In genomic region chr7:127253289-127254162, GRCh38 we compare ENCODE assay signal across 8 cellular contexts. TPM values are rescaled to one million over a fixed set of nuclear protein-coding genes. Genes with fewer than 3 reads are reported as not detected.
DNase-seq lines count a peak whose midpoint lies in the region; ATAC-seq and TF ChIP-seq lines count a peak whose summit lies in the region.

No MANE protein-coding gene starts in this region.

- ATAC-seq in GM21526 (IDR thresholded peaks at IDR 0.05; ENCODE audit: low FRiP score, unreplicated experiment): peak; percentile 82

- CTCF ChIA-PET in activated naive CD4-positive, alpha-beta T cell treated with anti-CD3 and anti-CD28 coated beads for 36 hours (lab: Charles Lee): interaction anchor here (0.6 to 2.4 kb wide), 15 partner anchors 8 to 451 kb away, joined by 3 to 8 read pairs (median 4); no protein-coding TSS in a partner anchor

- H3K4me3 ChIP-seq in HUES64 (ENCODE audit: low read length) (peak overlapping the region; percentile 84), Peyer's patch (peak overlapping the region; percentile 64 to 80 (median 70)), neutrophil (ENCODE audit: low read depth in 1 of 2, low read length in 1 of 2) (peak overlapping the region; percentile 57 to 65), thyroid gland (replicated peaks in 1 of 3) (peak overlapping the region; percentile 33 to 69 (median 55))

- H3K36me3 Mint-ChIP-seq in activated naive CD4-positive, alpha-beta T cell treated with anti-CD3 and anti-CD28 coated beads for 36 hours (ENCODE audit: low read depth): no peaks in the 10 kb centered on the region

- H3K4me1 ChIP-seq in HUES64 (ENCODE audit: insufficient read depth, low read length) (peaks cover 6% of the 10 kb centered on the region), Peyer's patch (peaks cover 0 to 21% (median 11%) of the 10 kb centered on the region in 4 donors), neutrophil (ENCODE audit: control insufficient read depth in 1 of 2, insufficient read depth in 1 of 2, low read depth in 1 of 2, low read length in 1 of 2) (peaks cover 8 to 25% of the 10 kb centered on the region in 2 experiments), thyroid gland (peaks cover 6 to 21% of the 10 kb centered on the region in 2 donors)

- H3K9me3 ChIP-seq in HUES64 (ENCODE audit: insufficient read depth, low read depth, low read length) (no peaks in the 10 kb centered on the region), Peyer's patch (no peaks in the 10 kb centered on the region), neutrophil (no peaks in the 10 kb centered on the region), thyroid gland (no peaks in the 10 kb centered on the region)

- TF ChIP-seq CTCF in Peyer's patch (IDR thresholded peaks at IDR 0.05) (peak in 5 of 6 experiments; percentile 62 to 90 (median 67)), neutrophil (IDR thresholded peaks at IDR 0.05) (peak; percentile 49), thyroid gland (IDR thresholded peaks at IDR 0.05) (peak; percentile 54 to 99 (median 84))

- H3K4me1 Mint-ChIP-seq in activated naive CD4-positive, alpha-beta T cell treated with anti-CD3 and anti-CD28 coated beads for 36 hours (ENCODE audit: low read depth): peaks cover 16% of the 10 kb centered on the region

- no peaks in the 10 kb centered on the region for H3K9me3 Mint-ChIP-seq in activated naive CD4-positive, alpha-beta T cell treated with anti-CD3 and anti-CD28 coated beads for 36 hours

- TF ChIP-seq POLR2A in Peyer's patch (IDR thresholded peaks at IDR 0.05): no peak
- peak in 1 of 2 donors; percentile 12 for TF ChIP-seq POLR2A in thyroid gland (IDR thresholded peaks at IDR 0.05)

- H3K4me3 Mint-ChIP-seq in activated naive CD4-positive, alpha-beta T cell treated with anti-CD3 and anti-CD28 coated beads for 36 hours: peak overlapping the region; percentile 76

- intact Hi-C loops in activated naive CD4-positive, alpha-beta T cell treated with anti-CD3 and anti-CD28 coated beads for 36 hours (cut with micrococcal nuclease): loop anchor here (1.0 to 10.0 kb wide), 9 partner anchors 93 to 951 kb away; partner anchors contain the start of genes ARF5, GCC1 and ZNF800
- intact Hi-C loops in thyroid gland (cut with DNase I): loop anchor here (10.0 kb wide), 1 partner anchor 449 kb away; no protein-coding TSS in a partner anchor

- no peaks in the 10 kb centered on the region for H3K36me3 ChIP-seq in HUES64 (ENCODE audit: insufficient read depth, low read length)
- H3K36me3 ChIP-seq in Peyer's patch: no peaks in the 10 kb centered on the region
- no peaks in the 10 kb centered on the region for H3K36me3 ChIP-seq in neutrophil
- no peaks in the 10 kb centered on the region for H3K36me3 ChIP-seq in thyroid gland

- under 1% methylated on average over 83 of the region's 84 CpGs for WGBS in HUES64
- 0 to 1% methylated on average over 59 to 66 of the region's 84 CpGs for WGBS in thyroid gland, 2 donors

- H3K9ac ChIP-seq in HUES64 (ENCODE audit: low read depth, low read length): peak overlapping the region; percentile 83

- H3K27me3 ChIP-seq in HUES64 (ENCODE audit: insufficient read depth, low read length) (peaks cover 73% of the 10 kb centered on the region), Peyer's patch (peaks cover 0 to 18% of the 10 kb centered on the region in 2 donors), neutrophil (peaks cover 100% of the 10 kb centered on the region), thyroid gland (no peaks in the 10 kb centered on the region)

- H3K27ac ChIP-seq in HUES64 (ENCODE audit: low read depth, low read length) (peak overlapping the region; percentile 69; the same call in 1 of the 2 replicates), Peyer's patch (peak overlapping the region in 1 of 4 donors; percentile 17), neutrophil (no peak overlapping the region), thyroid gland (peak overlapping the region in 1 of 3 donors; percentile 46)

- H3K27ac Mint-ChIP-seq in activated naive CD4-positive, alpha-beta T cell treated with anti-CD3 and anti-CD28 coated beads for 36 hours: no peak overlapping the region

- DNase-seq in DMS79 (lab: John Stamatoyannopoulos, UW): peak; percentile 37
- DNase-seq in Peyer's patch: peak; percentile 46 to 77 (median 74)
- DNase-seq in activated naive CD4-positive, alpha-beta T cell treated with anti-CD3 and anti-CD28 coated beads for 36 hours: peak; percentile 61
- DNase-seq in germinal center (ENCODE audit: low spot score): peak; percentile 65
- DNase-seq in thyroid gland: peak; percentile 71 to 74

- H3K27me3 Mint-ChIP-seq in activated naive CD4-positive, alpha-beta T cell treated with anti-CD3 and anti-CD28 coated beads for 36 hours (ENCODE audit: low read depth): peaks cover 57% of the 10 kb centered on the region

RNA-seq across cellular contexts. Expression of gene GRM8, which starts 0.8 kb away (rescaled TPM):
- polyA plus RNA-seq in HUES64 (2013, experiment 1 of 2): 1.5 TPM
- 2.0 TPM for polyA plus RNA-seq in HUES64 (2013, experiment 2 of 2)
- total RNA-seq in Peyer's patch: 1 to 10 TPM in 2 of 4 donors, not detected in 2; 1.0 to 5.0 TPM
- not detected for total RNA-seq in activated naive CD4-positive, alpha-beta T cell treated with anti-CD3 and anti-CD28 coated beads for 36 hours
- total RNA-seq in thyroid gland: 1 to 10 TPM in 3 of 4 donors, under 1 TPM in 1; 0.54 to 9.5 (median 4.8) TPM
